In genomic region chr5:147393866-147394265, GRCh38 we compare ENCODE assay signal across 17 cellular contexts.
DNase-seq lines count a peak whose midpoint lies in the region; FAIRE-seq and TF ChIP-seq lines count a peak whose summit lies in the region.
"Had no signal": no experiment of that assay in that cellular context is flagged by ENCODE, and none has a peak within 500 bp of the region (broad histone marks: within the 10 kb centered on the region; RNA-seq: fewer than 3 reads in every experiment).

No MANE protein-coding gene starts in this region.

- H3K79me2 ChIP-seq in Karpas-422 (ENCODE audit: low read length), result no peaks in the 10 kb centered on the region

- H3K9me3 ChIP-seq in Karpas-422 (ENCODE audit: low read length), result no peaks in the 10 kb centered on the region
- H3K9me3 ChIP-seq: colonic mucosa, left lung, spleen, upper lobe of left lung had no signal

- no peak overlapping the region for H3K4me3 Mint-ChIP-seq in chondrocyte (ENCODE audit: unreplicated experiment)
- H3K4me3 Mint-ChIP-seq in nephron progenitor cell, result no peak overlapping the region

- TF ChIP-seq CTCF in GM06990 (IDR thresholded peaks at IDR 0.05; ENCODE audit: insufficient read depth, low read length, poor library complexity, severe bottlenecking) (peak; percentile 41), chondrocyte (IDR thresholded peaks at IDR 0.05) (peak; percentile 42), nephron progenitor cell (IDR thresholded peaks at IDR 0.05) (peak; percentile 13), D721Med (IDR thresholded peaks at IDR 0.05; ENCODE audit: insufficient read depth, missing control alignments) (no peak)

- no peak for FAIRE-seq in D721Med (lab: Jason Lieb, UNC)
- FAIRE-seq: K562 had no signal

- H3K4me3 ChIP-seq in GM06990 (replicated peaks; ENCODE audit: low read depth, low read length) (no peak overlapping the region), Karpas-422 (ENCODE audit: low read length) (no peak overlapping the region)
- H3K4me3 ChIP-seq: colonic mucosa, K562, left lung, spleen, upper lobe of left lung had no signal

- no peak overlapping the region for H3K4me2 ChIP-seq in Karpas-422 (ENCODE audit: low read depth, low read length, poor library complexity, severe bottlenecking)

- H3K36me3 Mint-ChIP-seq in chondrocyte (ENCODE audit: low read depth) (peaks cover 32% of the 10 kb centered on the region), nephron progenitor cell (ENCODE audit: low read depth) (peaks cover 48% of the 10 kb centered on the region)

- H3K27ac Mint-ChIP-seq in chondrocyte (ENCODE audit: unreplicated experiment), result no peak overlapping the region
- no peak overlapping the region for H3K27ac Mint-ChIP-seq in nephron progenitor cell

- no peaks in the 10 kb centered on the region for H3K36me3 ChIP-seq in GM06990 (ENCODE audit: control insufficient read depth, insufficient read depth, low read length)
- no peaks in the 10 kb centered on the region for H3K36me3 ChIP-seq in Karpas-422 (ENCODE audit: insufficient read depth, low read length)
- H3K36me3 ChIP-seq: colonic mucosa had no signal

- H3K4me1 ChIP-seq in Karpas-422 (ENCODE audit: low read length), result no peaks in the 10 kb centered on the region
- H3K4me1 ChIP-seq: colonic mucosa, upper lobe of left lung had no signal

- H3K9ac ChIP-seq in Karpas-422 (ENCODE audit: low read length), result no peak overlapping the region

- H3K27me3 Mint-ChIP-seq in chondrocyte (ENCODE audit: low read depth) (no peaks in the 10 kb centered on the region), nephron progenitor cell (ENCODE audit: low read depth, poor library complexity) (no peaks in the 10 kb centered on the region)

- no peaks in the 10 kb centered on the region for H4K20me1 ChIP-seq in Karpas-422 (ENCODE audit: insufficient read depth, low read depth, low read length)

- H3K27ac ChIP-seq in Karpas-422 (ENCODE audit: low read length), result no peak overlapping the region
- H3K27ac ChIP-seq: colonic mucosa, left lung, spleen, upper lobe of left lung had no signal

- H3K9me2 ChIP-seq in Karpas-422 (replicated peaks; ENCODE audit: insufficient read depth, low read length), result no peaks in the 10 kb centered on the region

- no peak overlapping the region for H2AFZ ChIP-seq in Karpas-422 (ENCODE audit: low read length)

- H3K27me3 ChIP-seq in GM06990 (replicated peaks; ENCODE audit: control insufficient read depth, insufficient read depth, low read length), result no peaks in the 10 kb centered on the region; the same call in 1 of the 2 replicates
- H3K27me3 ChIP-seq in Karpas-422 (ENCODE audit: low read length), result no peaks in the 10 kb centered on the region
- H3K27me3 ChIP-seq: colonic mucosa, left lung, spleen, upper lobe of left lung had no signal

- H3K4me1 Mint-ChIP-seq in chondrocyte (ENCODE audit: low read depth) (peaks cover 2% of the 10 kb centered on the region), nephron progenitor cell (peaks cover 20% of the 10 kb centered on the region)

- DNase-seq in GM06990 (ENCODE audit: extremely low read depth, insufficient read length) (no peak), Karpas-422 (peak; percentile 64), chondrocyte (ENCODE audit: low spot score) (no peak), nephron progenitor cell (peak; percentile 25), mucosa of gallbladder (ENCODE audit: low spot score) (no peak), epidermal melanocyte (ENCODE audit: insufficient read length, low spot score) (no peak), D721Med (ENCODE audit: insufficient read length, low spot score) (no peak), HCEC 1CT (no peak)
- DNase-seq: colonic mucosa, DMS53, left lung, NCI-H2107, OCI-M1, spleen, T-helper 9 cell had no signal

- H3K9me3 Mint-ChIP-seq in chondrocyte (ENCODE audit: low read depth) (no peaks in the 10 kb centered on the region), nephron progenitor cell (no peaks in the 10 kb centered on the region)

Comparison
In these comparisons a context has a peak if more than half of its experiments do, and no peak if none do; other contexts are left out.
1. DNase-seq: peak in Karpas-422 (single experiment) and nephron progenitor cell (single experiment); none in GM06990 (single experiment), chondrocyte (single experiment), mucosa of gallbladder (single experiment), epidermal melanocyte (single experiment), D721Med (single experiment) and HCEC 1CT (single experiment).